In genomic region chr10:78354101-78354500, GRCh38 we compare ENCODE assay signal across 15 cellular contexts.
DNase-seq lines count a peak whose midpoint lies in the region; FAIRE-seq and TF ChIP-seq lines count a peak whose summit lies in the region.
"Had no signal": no experiment of that assay in that cellular context is flagged by ENCODE, and none has a peak within 500 bp of the region (broad histone marks: within the 10 kb centered on the region; RNA-seq: fewer than 3 reads in every experiment).

No MANE protein-coding gene starts in this region.

- FAIRE-seq in H54 (lab: Jason Lieb, UNC) = no peak
- FAIRE-seq: A204.1, G401.6, GM12892 had no signal

- no peak for TF ChIP-seq EP300 in sigmoid colon (IDR thresholded peaks at IDR 0.05)

- no peak overlapping the region for H3K23ac ChIP-seq in neuronal stem cell (ENCODE audit: low read depth, low read length, poor library complexity)

- H4K8ac ChIP-seq in neuronal stem cell (ENCODE audit: low read depth, low read length) = no peak overlapping the region

- DNase-seq in fibroblast of peridontal ligament (ENCODE audit: extremely low read depth) (peak; percentile 43), neuronal stem cell (ENCODE audit: low spot score) (no peak), sigmoid colon (peak; percentile 25), H54 (ENCODE audit: insufficient read length, low spot score) (no peak), inferior parietal cortex (ENCODE audit: extremely low spot score) (no peak), GM03348 (ENCODE audit: low spot score) (no peak)
- DNase-seq in stimulated activated CD4-positive, alpha-beta T cell treated with anti-CD3 and anti-CD28 coated beads, Interleukin-15, amount 100 ng/mL, for 24 hours = no peak
- DNase-seq: C1 segment of cervical spinal cord; CD4-positive, alpha-beta T cell; DMS79 treated with DMSO at 0.1 percent for 48 hours; EL had no signal

- intact Hi-C loops in sigmoid colon (cut with DNase I) = no loop called here

- H2BK120ac ChIP-seq in neuronal stem cell (ENCODE audit: low read depth, low read length) = no peak overlapping the region

- H4K91ac ChIP-seq in neuronal stem cell (ENCODE audit: low read depth, low read length, poor library complexity) = no peak overlapping the region

- H3K27me3 ChIP-seq in neuronal stem cell (ENCODE audit: control insufficient read depth in 3 of 3, insufficient read depth in 3 of 3, low read depth in 1 of 3, low read length in 3 of 3) = no peaks in the 10 kb centered on the region
- H3K27me3 ChIP-seq in sigmoid colon = no peaks in the 10 kb centered on the region

- H2AK5ac ChIP-seq in neuronal stem cell (ENCODE audit: low read depth, low read length) = peak overlapping the region; percentile 53

- H2BK12ac ChIP-seq in neuronal stem cell (ENCODE audit: low read length) = no peak overlapping the region

- TF ChIP-seq CTCF in sigmoid colon (IDR thresholded peaks at IDR 0.05) = no peak

- H2BK5ac ChIP-seq in neuronal stem cell (ENCODE audit: low read length) = no peak overlapping the region

- H3K4me1 ChIP-seq in neuronal stem cell (ENCODE audit: control insufficient read depth in 2 of 2, insufficient read depth in 1 of 2, low read depth in 1 of 2, low read length in 2 of 2) = peaks cover 14 to 27% of the 10 kb centered on the region in 2 donors
- H3K4me1 ChIP-seq in sigmoid colon = peaks cover 0 to 2% (median under 1%) of the 10 kb centered on the region in 4 donors

- no peak overlapping the region for H3K14ac ChIP-seq in neuronal stem cell (ENCODE audit: low read length)

- no peak overlapping the region for H3K4me2 ChIP-seq in neuronal stem cell (ENCODE audit: insufficient read depth, low read length, poor library complexity, severe bottlenecking)

- no peak overlapping the region for H3K9ac ChIP-seq in neuronal stem cell (ENCODE audit: low read depth, low read length, poor library complexity)

- H3K36me3 ChIP-seq in neuronal stem cell (replicated peaks in 1 of 2; ENCODE audit: control insufficient read depth in 2 of 2, insufficient read depth in 2 of 2, low read length in 2 of 2) = no peaks in the 10 kb centered on the region
- no peaks in the 10 kb centered on the region for H3K36me3 ChIP-seq in sigmoid colon

- H3K79me1 ChIP-seq in neuronal stem cell (ENCODE audit: low read depth, low read length) = no peaks in the 10 kb centered on the region

- H3K18ac ChIP-seq in neuronal stem cell (ENCODE audit: low read length) = no peak overlapping the region

- H2BK15ac ChIP-seq in neuronal stem cell (ENCODE audit: low read length) = peak overlapping the region; percentile 39

- H3K4me3 ChIP-seq in neuronal stem cell (ENCODE audit: low read length in 2 of 2) (no peak overlapping the region), sigmoid colon (no peak overlapping the region)

- H3K27ac ChIP-seq in neuronal stem cell (replicated peaks; ENCODE audit: low read length) = no peak overlapping the region
- H3K27ac ChIP-seq in sigmoid colon = no peak overlapping the region
- H3K27ac ChIP-seq: HL-60 had no signal

- no peak overlapping the region for H2AFZ ChIP-seq in neuronal stem cell (ENCODE audit: low read length)

- WGBS in neuronal stem cell (ENCODE audit: extremely low coverage in 2 of 2, insufficient read length in 2 of 2, insufficient replicate concordance in 1 of 2), 2 donors = no CpG with 5 or more reads among the region's 7 CpGs
- WGBS in sigmoid colon, 2 donors = 80 to 90% methylated on average over 7 of the region's 7 CpGs

- no peak overlapping the region for H3K4ac ChIP-seq in neuronal stem cell (ENCODE audit: low read length)

- no peak for TF ChIP-seq POLR2A in sigmoid colon (IDR thresholded peaks at IDR 0.05)
- TF ChIP-seq POLR2A in H54 (IDR thresholded peaks at IDR 0.05; ENCODE audit: low read depth, low read length) = no peak

- H3K9me3 ChIP-seq in neuronal stem cell (replicated peaks in 1 of 2; ENCODE audit: control insufficient read depth in 2 of 2, insufficient read depth in 1 of 2, low read depth in 1 of 2, low read length in 2 of 2) (no peaks in the 10 kb centered on the region), sigmoid colon (no peaks in the 10 kb centered on the region)

Comparison
In these comparisons a context has a peak if more than half of its experiments do, and no peak if none do; other contexts are left out.
1. DNase-seq: peak in fibroblast of peridontal ligament (single experiment) and sigmoid colon (single experiment); none in neuronal stem cell (single experiment), H54 (single experiment), stimulated activated CD4-positive, alpha-beta T cell treated with anti-CD3 and anti-CD28 coated beads, Interleukin-15, amount 100 ng/mL, for 24 hours (single experiment), inferior parietal cortex (single experiment) and GM03348 (single experiment).